In the genomic region with DNA sequence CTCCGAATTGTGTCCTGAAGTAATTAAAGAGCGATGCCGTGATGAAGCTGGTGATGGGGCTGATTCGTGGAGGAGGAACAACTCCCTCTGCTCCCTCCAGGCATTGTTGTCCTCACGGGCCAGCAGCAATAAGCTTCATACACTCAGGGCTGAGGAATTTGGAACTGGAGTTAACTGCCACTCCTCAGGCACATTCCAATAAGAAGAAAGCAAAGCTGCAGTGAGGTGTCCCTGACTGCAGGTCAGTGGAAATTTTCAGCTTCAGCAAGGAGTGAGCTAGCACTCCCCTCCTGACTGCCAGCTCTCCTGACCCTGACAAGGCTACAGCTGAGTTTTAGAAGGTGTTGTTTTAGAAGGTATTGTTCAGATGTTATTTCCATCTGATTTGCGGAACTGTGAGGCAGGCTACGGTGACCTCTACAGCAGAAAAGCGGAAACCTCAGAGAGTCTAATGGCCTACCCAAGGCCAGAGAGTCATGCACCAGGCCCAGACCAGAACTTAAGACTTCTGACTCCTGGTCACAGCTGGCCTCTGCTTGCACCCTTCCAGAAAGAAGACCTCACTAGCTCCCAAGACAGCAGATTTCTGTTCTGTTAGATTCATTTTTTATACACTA, we compare ENCODE assay signal across 9 cellular contexts.
A peak's percentile ranks its signal among the peaks of the same experiment; 100 is the strongest.
DNase-seq lines count a peak whose midpoint lies in the region; ATAC-seq, FAIRE-seq and TF ChIP-seq lines count a peak whose summit lies in the region.
"Had no signal": no experiment of that assay in that cellular context is flagged by ENCODE, and none has a peak within 500 bp of the region (broad histone marks: within the 10 kb centered on the region; RNA-seq: fewer than 3 reads in every experiment).

No MANE protein-coding gene starts in this region.

- FAIRE-seq in RCC 7860 (lab: Jason Lieb, UNC): no peak

- peaks cover 79 to 82% of the 10 kb centered on the region in 2 donors for H3K4me1 Mint-ChIP-seq in natural killer cell

- H3K4me3 ChIP-seq in AG04449 (ENCODE audit: low read depth, low read length): peak overlapping the region; percentile 33
- H3K4me3 ChIP-seq: BLaER1 treated with 17β-estradiol and CSF1 and Interleukin-3, amounts not matched to agents 10 nM and 100 nM had no signal

- peak overlapping the region; percentile 73 to 88 for H3K27ac Mint-ChIP-seq in natural killer cell

- H3K9me3 Mint-ChIP-seq in natural killer cell: peaks cover 0 to 2% of the 10 kb centered on the region in 2 donors

- no peak overlapping the region for H3K4me3 Mint-ChIP-seq in natural killer cell

- H3K27me3 Mint-ChIP-seq in natural killer cell (ENCODE audit: low read depth in 2 of 2): no peaks in the 10 kb centered on the region

- ATAC-seq in natural killer cell (no peak), HG03469 (IDR thresholded peaks at IDR 0.05; ENCODE audit: unreplicated experiment) (no peak)

- POLR2A ChIA-PET in AG04449 (lab: Yijun Ruan, JAX): interaction anchor here (0.7 to 1.2 kb wide), 5 partner anchors 10 to 155 kb away, joined by 3 to 7 read pairs (median 4); partner anchors contain the start of gene TGFBR3

- TF ChIP-seq CTCF in AG04449 (IDR thresholded peaks at IDR 0.05; ENCODE audit: insufficient read depth, low read length, missing control alignments) (no peak), natural killer cell (IDR thresholded peaks at IDR 0.05) (no peak)

- intact Hi-C loops in natural killer cell (cut with micrococcal nuclease): no loop called here

- H3K36me3 Mint-ChIP-seq in natural killer cell: peaks cover 7% of the 10 kb centered on the region

- CTCF ChIA-PET in AG04449 (lab: Yijun Ruan, JAX): interaction anchor here (0.8 to 2.9 kb wide), 8 partner anchors 8 to 225 kb away, joined by 3 to 13 read pairs (median 3); no protein-coding TSS in a partner anchor

- DNase-seq in AG04449 (ENCODE audit: low read depth, low spot score): no peak
- peak; percentile 39 for DNase-seq in RCC 7860 (ENCODE audit: low spot score)
- DNase-seq in fibroblast of gingiva (ENCODE audit: low read depth): peak; percentile 72
- no peak for DNase-seq in natural killer cell
- no peak for DNase-seq in SIG-M5 treated with dmso at 0.1 percent for 504 hours (lab: John Stamatoyannopoulos, UW; ENCODE audit: unreplicated experiment)
- no peak for DNase-seq in NK-92 (lab: John Stamatoyannopoulos, UW; ENCODE audit: unreplicated experiment)
- DNase-seq in NCI-H82 treated with DMSO at 0.1 percent for 48 hours (lab: John Stamatoyannopoulos, UW; ENCODE audit: unreplicated experiment): no peak

Comparison
In these comparisons a context has a peak if more than half of its experiments do, and no peak if none do; other contexts are left out.
1. DNase-seq: peak in RCC 7860 (single experiment) and fibroblast of gingiva (single experiment); none in AG04449 (single experiment), natural killer cell (single experiment), SIG-M5 treated with dmso at 0.1 percent for 504 hours (single experiment), NK-92 (single experiment) and NCI-H82 treated with DMSO at 0.1 percent for 48 hours (single experiment).